In genomic region chr15:86139828-86140227, GRCh38 we compare ENCODE assay signal across 8 cellular contexts.
DNase-seq lines count a peak whose midpoint lies in the region; ATAC-seq and TF ChIP-seq lines count a peak whose summit lies in the region.
"Had no signal": no experiment of that assay in that cellular context is flagged by ENCODE, and none has a peak within 500 bp of the region (broad histone marks: within the 10 kb centered on the region; RNA-seq: fewer than 3 reads in every experiment).

No MANE protein-coding gene starts in this region.

- TF ChIP-seq CTCF in GM12865 (IDR thresholded peaks at IDR 0.05; ENCODE audit: insufficient read depth, low read depth, low read length, missing control alignments) = peak; percentile 42
- TF ChIP-seq CTCF in HFF-Myc (IDR thresholded peaks at IDR 0.05; ENCODE audit: low read depth, low read length, missing control alignments) = peak; percentile 26
- TF ChIP-seq CTCF in retinal pigment epithelial cell (conservative IDR thresholded peaks at IDR 0.05; ENCODE audit: low read depth, low read length) = peak; percentile 16

- H3K4me1 Mint-ChIP-seq in activated CD4-positive, alpha-beta T cell treated with anti-CD3 and anti-CD28 coated beads, Interleukin-2, amount 10 ng/mL, durations not matched to agents 7 days and 5 days = no peaks in the 10 kb centered on the region

- ATAC-seq in Right ventricle myocardium superior (ENCODE audit: poor library complexity) (no peak), HG02798 (IDR thresholded peaks at IDR 0.05; ENCODE audit: poor library complexity, unreplicated experiment) (no peak)
- ATAC-seq: heart left ventricle had no signal

- H3K9me3 Mint-ChIP-seq in activated CD4-positive, alpha-beta T cell treated with anti-CD3 and anti-CD28 coated beads, Interleukin-2, amount 10 ng/mL, durations not matched to agents 7 days and 5 days = peaks cover 3% of the 10 kb centered on the region

- CTCF ChIA-PET in activated CD4-positive, alpha-beta T cell treated with anti-CD3 and anti-CD28 coated beads, Interleukin-2, amount 10 ng/mL, durations not matched to agents 7 days and 5 days (lab: Charles Lee) = no interaction called here

- peak; percentile 12 for DNase-seq in GM12865 (ENCODE audit: low read depth)
- DNase-seq in HFF-Myc (ENCODE audit: extremely low read depth, low read depth) = no peak
- peak; percentile 12 for DNase-seq in activated CD4-positive, alpha-beta T cell treated with anti-CD3 and anti-CD28 coated beads, Interleukin-2, amount 10 ng/mL, durations not matched to agents 7 days and 5 days
- DNase-seq in retinal pigment epithelial cell (ENCODE audit: low read depth) = no peak
- DNase-seq in Right ventricle myocardium superior = no peak
- no peak for DNase-seq in NCI-H2029 treated with DMSO at 0.1 percent for 48 hours (lab: John Stamatoyannopoulos, UW)
- DNase-seq: heart left ventricle had no signal

- POLR2A ChIA-PET in activated CD4-positive, alpha-beta T cell treated with anti-CD3 and anti-CD28 coated beads, Interleukin-2, amount 10 ng/mL, durations not matched to agents 7 days and 5 days (lab: Charles Lee) = no interaction called here

- no peak overlapping the region for H3K4me3 Mint-ChIP-seq in activated CD4-positive, alpha-beta T cell treated with anti-CD3 and anti-CD28 coated beads, Interleukin-2, amount 10 ng/mL, durations not matched to agents 7 days and 5 days

- H3K4me3 ChIP-seq in GM12865 (ENCODE audit: low read depth, low read length) (no peak overlapping the region), HFF-Myc (replicated peaks; ENCODE audit: low read depth, low read length) (no peak overlapping the region), retinal pigment epithelial cell (ENCODE audit: low read length) (no peak overlapping the region)
- H3K4me3 ChIP-seq: heart left ventricle had no signal

- intact Hi-C loops in Right ventricle myocardium superior (cut with DNase I) = no loop called here

- no peak overlapping the region for H3K27ac Mint-ChIP-seq in activated CD4-positive, alpha-beta T cell treated with anti-CD3 and anti-CD28 coated beads, Interleukin-2, amount 10 ng/mL, durations not matched to agents 7 days and 5 days

- no peaks in the 10 kb centered on the region for H3K36me3 Mint-ChIP-seq in activated CD4-positive, alpha-beta T cell treated with anti-CD3 and anti-CD28 coated beads, Interleukin-2, amount 10 ng/mL, durations not matched to agents 7 days and 5 days (ENCODE audit: low read depth)

- no peaks in the 10 kb centered on the region for H3K27me3 Mint-ChIP-seq in activated CD4-positive, alpha-beta T cell treated with anti-CD3 and anti-CD28 coated beads, Interleukin-2, amount 10 ng/mL, durations not matched to agents 7 days and 5 days

Comparison
In these comparisons a context has a peak if more than half of its experiments do, and no peak if none do; other contexts are left out.
1. DNase-seq: peak in GM12865 (single experiment) and activated CD4-positive, alpha-beta T cell treated with anti-CD3 and anti-CD28 coated beads, Interleukin-2, amount 10 ng/mL, durations not matched to agents 7 days and 5 days (single experiment); none in HFF-Myc (single experiment), retinal pigment epithelial cell (single experiment), Right ventricle myocardium superior (single experiment) and NCI-H2029 treated with DMSO at 0.1 percent for 48 hours (single experiment).
2. Peak in every context shown above with its lines, with median percentiles within 50 percentile points of each other: CTCF ChIP-seq.